18 cellular contexts compared by ENCODE assay signal in the genomic region with DNA sequence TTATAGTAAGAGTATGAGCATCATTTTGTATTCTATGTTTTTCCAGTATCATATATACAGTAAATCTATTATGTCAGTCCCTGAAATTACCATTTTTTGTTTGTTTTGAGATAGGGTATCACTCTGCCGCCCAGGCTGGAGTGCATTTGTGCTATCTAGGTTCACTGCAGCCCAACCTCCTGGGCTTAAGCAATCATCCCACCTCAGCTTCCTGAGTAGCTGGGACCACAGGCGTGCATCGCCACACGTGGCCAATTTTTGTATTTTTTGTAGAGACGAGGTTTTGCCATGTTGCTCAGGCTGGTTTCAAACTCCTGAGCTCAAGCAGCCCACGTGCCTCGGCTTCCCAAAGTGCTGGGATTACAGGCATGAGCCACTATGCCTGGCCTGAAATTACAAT.
DNase-seq lines count a peak whose midpoint lies in the region; ATAC-seq and TF ChIP-seq lines count a peak whose summit lies in the region.
"Had no signal": no experiment of that assay in that cellular context is flagged by ENCODE, and none has a peak within 500 bp of the region (broad histone marks: within the 10 kb centered on the region; RNA-seq: fewer than 3 reads in every experiment).

No MANE protein-coding gene starts in this region.

- no peak for TF ChIP-seq CTCF in NB4 (IDR thresholded peaks at IDR 0.05; ENCODE audit: low read depth, low read length)

- H3K4me3 ChIP-seq in GM23248 = no peak overlapping the region
- H3K4me3 ChIP-seq in NB4 (ENCODE audit: low read depth, low read length) = no peak overlapping the region
- H3K4me3 ChIP-seq: MG63 had no signal

- no peaks in the 10 kb centered on the region for H3K79me2 ChIP-seq in GM23248 (ENCODE audit: insufficient read depth)

- no peak overlapping the region for H3K9ac ChIP-seq in GM23248
- H3K9ac ChIP-seq: SK-N-SH had no signal

- no peak overlapping the region for H3K4me2 ChIP-seq in GM23248 (ENCODE audit: unreplicated experiment)
- H3K4me2 ChIP-seq: SK-N-SH had no signal

- no peaks in the 10 kb centered on the region for H3F3A ChIP-seq in GM23248 (ENCODE audit: insufficient read depth)

- peaks cover 15 to 34% of the 10 kb centered on the region in 2 donors for H3K4me1 Mint-ChIP-seq in stimulated activated naive B cell treated with anti-CD40 and anti-IgM and Interleukin-4, amounts not matched to agents 10 μg/mL and 1 μg/mL and 100 μg/mL, for 72 hours

- no peaks in the 10 kb centered on the region for H3K9me3 Mint-ChIP-seq in stimulated activated naive B cell treated with anti-CD40 and anti-IgM and Interleukin-4, amounts not matched to agents 10 μg/mL and 1 μg/mL and 100 μg/mL, for 72 hours

- H3K4me1 ChIP-seq in GM23248 (ENCODE audit: insufficient read depth) = no peaks in the 10 kb centered on the region

- no peak for TF ChIP-seq POLR2A in NB4 (IDR thresholded peaks at IDR 0.05; ENCODE audit: extremely low read depth, insufficient read length)

- no peaks in the 10 kb centered on the region for H3K9me3 ChIP-seq in GM23248 (ENCODE audit: low read depth)
- H3K9me3 ChIP-seq: MG63, SK-N-SH had no signal

- in situ Hi-C loops in GM23248 (cut with MboI) = no loop called here

- H3K36me3 ChIP-seq in GM23248 (ENCODE audit: low read depth) = no peaks in the 10 kb centered on the region
- H3K36me3 ChIP-seq: MG63 had no signal

- no peaks in the 10 kb centered on the region for H3K9me2 ChIP-seq in GM23248 (ENCODE audit: insufficient read depth)
- H3K9me2 ChIP-seq: SK-N-SH had no signal

- H3K27ac ChIP-seq in GM23248 = no peak overlapping the region

- H4K20me1 ChIP-seq in GM23248 (ENCODE audit: insufficient read depth) = no peaks in the 10 kb centered on the region

- H3K36me3 Mint-ChIP-seq in stimulated activated naive B cell treated with anti-CD40 and anti-IgM and Interleukin-4, amounts not matched to agents 10 μg/mL and 1 μg/mL and 100 μg/mL, for 72 hours = no peaks in the 10 kb centered on the region

- peaks cover 6 to 13% of the 10 kb centered on the region in 2 donors for H3K27me3 Mint-ChIP-seq in stimulated activated naive B cell treated with anti-CD40 and anti-IgM and Interleukin-4, amounts not matched to agents 10 μg/mL and 1 μg/mL and 100 μg/mL, for 72 hours

- peak overlapping the region; percentile 21; the same call in 1 of the 2 replicates for H2AFZ ChIP-seq in GM23248

- H3K27me3 ChIP-seq in GM23248 (replicated peaks; ENCODE audit: insufficient read depth) = no peaks in the 10 kb centered on the region
- H3K27me3 ChIP-seq: MG63 had no signal

- no peak overlapping the region for H3K27ac Mint-ChIP-seq in stimulated activated naive B cell treated with anti-CD40 and anti-IgM and Interleukin-4, amounts not matched to agents 10 μg/mL and 1 μg/mL and 100 μg/mL, for 72 hours
- H3K27ac Mint-ChIP-seq: B cell, T-helper 17 cell had no signal

- no peak for ATAC-seq in stimulated activated naive B cell treated with anti-CD40 and anti-IgM and Interleukin-4, amounts not matched to agents 10 μg/mL and 1 μg/mL and 100 μg/mL, for 72 hours (replicated peaks)
- ATAC-seq in HG03342 (IDR thresholded peaks at IDR 0.05; ENCODE audit: unreplicated experiment) = no peak

- no peak overlapping the region for H3K4me3 Mint-ChIP-seq in stimulated activated naive B cell treated with anti-CD40 and anti-IgM and Interleukin-4, amounts not matched to agents 10 μg/mL and 1 μg/mL and 100 μg/mL, for 72 hours
- H3K4me3 Mint-ChIP-seq: B cell, T-helper 17 cell had no signal

- WGBS in GM23248 (ENCODE audit: low coverage in 1 of 2, low lambda C conversion rate in 2 of 2, missing lambda C conversion rate in 2 of 2), 2 experiments = 79 to 80% methylated on average over 7 of the region's 7 CpGs

- DNase-seq in NK-92 treated with Interleukin-12 subunit alpha and Interleukin-12 subunit beta, amount 100 ng/mL, for 24 hours (lab: John Stamatoyannopoulos, UW) = peak; percentile 48
- DNase-seq in NK-92 (lab: John Stamatoyannopoulos, UW; ENCODE audit: unreplicated experiment) (no peak), GM23248 (no peak), NB4 (ENCODE audit: low read depth) (peak; percentile 7), NCI-H1930 (lab: John Stamatoyannopoulos, UW) (no peak)
- DNase-seq in stimulated activated naive B cell treated with anti-CD40 and anti-IgM and Interleukin-4, amounts not matched to agents 10 μg/mL and 1 μg/mL and 100 μg/mL, for 72 hours = no peak
- DNase-seq: H7, KG1, MG63, NCI-H2081 treated with DMSO at 0.1 percent for 48 hours, NCI-H2227 treated with DMSO at 0.1 percent for 48 hours, NCI-H510A treated with DMSO at 0.1 percent for 48 hours, NCI-H82, SK-N-SH, T-helper 17 cell, T1000 had no signal

Comparison
In these comparisons a context has a peak if more than half of its experiments do, and no peak if none do; other contexts are left out.
1. DNase-seq: peak in NK-92 treated with Interleukin-12 subunit alpha and Interleukin-12 subunit beta, amount 100 ng/mL, for 24 hours (single experiment) and NB4 (single experiment); none in NK-92 (single experiment), GM23248 (single experiment), stimulated activated naive B cell treated with anti-CD40 and anti-IgM and Interleukin-4, amounts not matched to agents 10 μg/mL and 1 μg/mL and 100 μg/mL, for 72 hours (single experiment) and NCI-H1930 (0 of 2).